ENCODE assay signal across 1 cellular context in genomic region chr2:218404351-218405145, GRCh38.
TF ChIP-seq lines count a peak whose summit lies in the region.

No MANE protein-coding gene starts in this region.

TF ChIP-seq in HepG2, 621 proteins besides CTCF, POLR2A, EP300 and RAD21 (continued from another document and continues in another):
- TF ChIP-seq ZNF639 (CRISPR knock-in tag; conservative IDR thresholded peaks at IDR 0.05) (no peak), ZC3H4 (CRISPR knock-in tag; IDR thresholded peaks at IDR 0.05; ENCODE audit: borderline replicate concordance) (no peak), ZNF619 (CRISPR knock-in tag; IDR thresholded peaks at IDR 0.05) (no peak), REST (IDR thresholded peaks at IDR 0.05; ENCODE audit: borderline replicate concordance in 1 of 2, low read depth in 1 of 2, low read length in 2 of 2) (no peak), RBM39 (IDR thresholded peaks at IDR 0.05; ENCODE audit: low read depth, low read length, poor library complexity, severe bottlenecking) (peak; percentile 59), ZNF746 (CRISPR knock-in tag; IDR thresholded peaks at IDR 0.05) (no peak), GTF3A (CRISPR knock-in tag; conservative IDR thresholded peaks at IDR 0.05) (0 out of 2 replicates have a peak, but pooled peaks have one; percentile 14), ARHGAP35 (CRISPR knock-in tag; IDR thresholded peaks at IDR 0.05; ENCODE audit: borderline replicate concordance) (no peak), TSC22D2 (CRISPR knock-in tag; IDR thresholded peaks at IDR 0.05; ENCODE audit: borderline replicate concordance) (no peak), PATZ1 (CRISPR knock-in tag; IDR thresholded peaks at IDR 0.05) (peak; percentile 71), HMG20A (CRISPR knock-in tag; IDR thresholded peaks at IDR 0.05; ENCODE audit: borderline replicate concordance) (no peak), ZNF331 (CRISPR knock-in tag; IDR thresholded peaks at IDR 0.05) (no peak), DMAP1 (CRISPR knock-in tag; IDR thresholded peaks at IDR 0.05) (no peak), SMARCC2 (IDR thresholded peaks at IDR 0.05) (no peak), ZNF235 (CRISPR knock-in tag; IDR thresholded peaks at IDR 0.05; ENCODE audit: borderline replicate concordance) (no peak), ZNF580 (CRISPR knock-in tag; IDR thresholded peaks at IDR 0.05; ENCODE audit: borderline replicate concordance, low read depth) (no peak), NFKBIZ (CRISPR knock-in tag; IDR thresholded peaks at IDR 0.05) (no peak), TMF1 (CRISPR knock-in tag; IDR thresholded peaks at IDR 0.05; ENCODE audit: low read depth) (no peak), AGO1 (IDR thresholded peaks at IDR 0.05; ENCODE audit: low read depth, low read length, poor library complexity, severe bottlenecking) (no peak), ZNF589 (CRISPR knock-in tag; conservative IDR thresholded peaks at IDR 0.05) (no peak), ZNF850 (CRISPR knock-in tag; conservative IDR thresholded peaks at IDR 0.05) (0 out of 2 replicates have a peak, but pooled peaks have one; percentile 74), ARNT (IDR thresholded peaks at IDR 0.05) (no peak), ATF5 (CRISPR knock-in tag; IDR thresholded peaks at IDR 0.05; ENCODE audit: low read depth) (no peak), ZNF431 (CRISPR knock-in tag; IDR thresholded peaks at IDR 0.05; ENCODE audit: borderline replicate concordance, low read depth) (no peak), SIN3A (IDR thresholded peaks at IDR 0.05; ENCODE audit: borderline replicate concordance, low read depth, low read length) (no peak), CREBL2 (CRISPR knock-in tag; IDR thresholded peaks at IDR 0.05; ENCODE audit: borderline replicate concordance) (no peak), NFAT5 (CRISPR knock-in tag; IDR thresholded peaks at IDR 0.05) (no peak), ZNF441 (CRISPR knock-in tag; IDR thresholded peaks at IDR 0.05; ENCODE audit: borderline replicate concordance) (no peak), PCBP1 (IDR thresholded peaks at IDR 0.05; ENCODE audit: borderline replicate concordance, low read depth, low read length) (0 out of 2 replicates have a peak, but pooled peaks have one; percentile 43), PRDM10 (CRISPR knock-in tag; IDR thresholded peaks at IDR 0.05; ENCODE audit: low read depth) (no peak), KAT2B (IDR thresholded peaks at IDR 0.05; ENCODE audit: borderline replicate concordance, low read depth, low read length) (no peak), ZFP91 (CRISPR knock-in tag; IDR thresholded peaks at IDR 0.05; ENCODE audit: borderline replicate concordance) (no peak), ZBTB44 (CRISPR knock-in tag; IDR thresholded peaks at IDR 0.05) (no peak), ETV6 (CRISPR knock-in tag; conservative IDR thresholded peaks at IDR 0.05) (no peak), SPEN (CRISPR knock-in tag; IDR thresholded peaks at IDR 0.05; ENCODE audit: low read depth) (peak; percentile 29; the same call in 1 of the 2 replicates), SOX6 (IDR thresholded peaks at IDR 0.05) (no peak), SOX6 (CRISPR knock-in tag; IDR thresholded peaks at IDR 0.05) (no peak)
